26 cellular contexts compared by ENCODE assay signal in genomic region chr1:57966340-57966739, GRCh38.
"Had no signal": no experiment of that assay in that cellular context is flagged by ENCODE, and none has a peak within 500 bp of the region (broad histone marks: within the 10 kb centered on the region; RNA-seq: fewer than 3 reads in every experiment).

No MANE protein-coding gene starts in this region.

- ATAC-seq: activated naive CD4-positive, alpha-beta T cell treated with anti-CD3 and anti-CD28 coated beads, Interleukin-2, amount 50 U/mL, for 72 hours; activated naive CD8-positive, alpha-beta T cell treated with anti-CD3 and anti-CD28 coated beads, Interleukin-2, amount 50 U/mL, for 24 hours; activated T-cell treated with anti-CD3 and anti-CD28 coated beads, Interleukin-2, amount 50 U/mL, for 4 hours; body of pancreas; Panc1 had no signal

- H3K9me3 Mint-ChIP-seq: activated CD4-positive, alpha-beta memory T cell treated with anti-CD3 and anti-CD28 coated beads for 36 hours; activated CD4-positive, alpha-beta T cell treated with anti-CD3 and anti-CD28 coated beads, Interleukin-2, amount 10 ng/mL, durations not matched to agents 7 days and 5 days; activated naive CD4-positive, alpha-beta T cell treated with anti-CD3 and anti-CD28 coated beads, Interleukin-2, amount 50 U/mL, for 72 hours; activated naive CD8-positive, alpha-beta T cell treated with anti-CD3 and anti-CD28 coated beads, Interleukin-2, amount 50 U/mL, for 24 hours; activated T-cell treated with anti-CD3 and anti-CD28 coated beads, Interleukin-2, amount 50 U/mL, for 4 hours had no signal

- H3K27me3 Mint-ChIP-seq: activated CD4-positive, alpha-beta memory T cell treated with anti-CD3 and anti-CD28 coated beads for 36 hours; activated CD4-positive, alpha-beta T cell treated with anti-CD3 and anti-CD28 coated beads, Interleukin-2, amount 10 ng/mL, durations not matched to agents 7 days and 5 days; activated naive CD8-positive, alpha-beta T cell treated with anti-CD3 and anti-CD28 coated beads, Interleukin-2, amount 50 U/mL, for 24 hours had no signal

- H3K4me1 Mint-ChIP-seq: activated CD4-positive, alpha-beta T cell treated with anti-CD3 and anti-CD28 coated beads, Interleukin-2, amount 10 ng/mL, durations not matched to agents 7 days and 5 days; activated naive CD8-positive, alpha-beta T cell treated with anti-CD3 and anti-CD28 coated beads, Interleukin-2, amount 50 U/mL, for 24 hours had no signal

- H3K4me2 ChIP-seq: KMS-11, SK-N-SH had no signal

- DNase-seq: activated CD4-positive, alpha-beta memory T cell treated with anti-CD3 and anti-CD28 coated beads for 36 hours; activated CD4-positive, alpha-beta T cell treated with anti-CD3 and anti-CD28 coated beads, Interleukin-2, amount 10 ng/mL, durations not matched to agents 7 days and 5 days; activated CD4-positive, CD25-positive, alpha-beta regulatory T cell; activated CD8-positive, alpha-beta memory T cell treated with anti-CD3 and anti-CD28 coated beads for 24 hours; activated effector memory CD4-positive, alpha-beta T cell treated with anti-CD3 and anti-CD28 coated beads, Interleukin-2, amount 50 U/mL, for 16 hours; activated naive CD4-positive, alpha-beta T cell treated with Interleukin-2 at 50 U/mL for 16 hours; activated naive CD8-positive, alpha-beta T cell treated with anti-CD3 and anti-CD28 coated beads, Interleukin-2, amount 50 U/mL, for 24 hours; activated T-cell treated with anti-CD3 and anti-CD28 coated beads, Interleukin-2, amount 50 U/mL, for 4 hours; amniotic stem cell; body of pancreas; central memory CD4-positive, alpha-beta T cell; NCI-H1105 treated with DMSO at 0.1 percent for 48 hours; NCI-H1436 treated with DMSO at 0.1 percent for 48 hours; NCI-H1930; NCI-H510A treated with DMSO at 0.1 percent for 48 hours; NCI-H69; Right ventricle myocardium superior; SK-N-SH; T-helper 1 cell had no signal

- H3K27me3 ChIP-seq: ascending aorta, body of pancreas, SJCRH30 had no signal

- H3K4me3 Mint-ChIP-seq: activated CD4-positive, alpha-beta memory T cell treated with anti-CD3 and anti-CD28 coated beads for 36 hours; activated CD4-positive, alpha-beta T cell treated with anti-CD3 and anti-CD28 coated beads, Interleukin-2, amount 10 ng/mL, durations not matched to agents 7 days and 5 days; activated naive CD8-positive, alpha-beta T cell treated with anti-CD3 and anti-CD28 coated beads, Interleukin-2, amount 50 U/mL, for 24 hours; activated T-cell treated with anti-CD3 and anti-CD28 coated beads, Interleukin-2, amount 50 U/mL, for 4 hours had no signal

- H3K9me3 ChIP-seq: ascending aorta, body of pancreas, SJCRH30, SK-N-SH had no signal

- H3K4me1 ChIP-seq: ascending aorta, body of pancreas, SJCRH30 had no signal

- H3K9ac ChIP-seq: KMS-11, SK-N-SH had no signal

- H3K27ac Mint-ChIP-seq: activated CD4-positive, alpha-beta memory T cell treated with anti-CD3 and anti-CD28 coated beads for 36 hours; activated CD4-positive, alpha-beta T cell treated with anti-CD3 and anti-CD28 coated beads, Interleukin-2, amount 10 ng/mL, durations not matched to agents 7 days and 5 days; activated naive CD4-positive, alpha-beta T cell treated with anti-CD3 and anti-CD28 coated beads, Interleukin-2, amount 50 U/mL, for 72 hours; activated naive CD8-positive, alpha-beta T cell treated with anti-CD3 and anti-CD28 coated beads, Interleukin-2, amount 50 U/mL, for 24 hours had no signal

- H3K36me3 ChIP-seq: ascending aorta, SJCRH30 had no signal

- H3K4me3 ChIP-seq: ascending aorta, body of pancreas, SJCRH30 had no signal

- H3K27ac ChIP-seq: ascending aorta, body of pancreas, KMS-11, RWPE1, SJCRH30, VCaP had no signal

- H3K36me3 Mint-ChIP-seq: activated CD4-positive, alpha-beta memory T cell treated with anti-CD3 and anti-CD28 coated beads for 36 hours; activated naive CD4-positive, alpha-beta T cell treated with anti-CD3 and anti-CD28 coated beads, Interleukin-2, amount 50 U/mL, for 72 hours had no signal
